ENCODE assay signal across 22 cellular contexts in genomic region chr14:94975366-94975765, GRCh38.
"Had no signal": no experiment of that assay in that cellular context is flagged by ENCODE, and none has a peak within 500 bp of the region (broad histone marks: within the 10 kb centered on the region; RNA-seq: fewer than 3 reads in every experiment).

No MANE protein-coding gene starts in this region.

- H3K4me3 ChIP-seq: gastroesophageal sphincter, heart right ventricle, mucosa of descending colon, prostate gland, skin epidermis had no signal

- H3K9me3 ChIP-seq: mucosa of descending colon, prostate gland had no signal

- DNase-seq: activated B cell treated with CpG ODN at 0.5 μM for 24 hours; activated CD4-positive, alpha-beta memory T cell treated with anti-CD3 and anti-CD28 coated beads, Interleukin-2, amount 10 ng/mL, durations not matched to agents 7 days and 5 days; activated CD4-positive, alpha-beta T cell treated with anti-CD3 and anti-CD28 coated beads for 48 hours; activated CD8-positive, alpha-beta memory T cell treated with anti-CD3 and anti-CD28 coated beads, Interleukin-2, amount 10 ng/mL, durations not matched to agents 7 days and 5 days; activated naive CD4-positive, alpha-beta T cell treated with anti-CD3 and anti-CD28 coated beads for 36 hours; caudate nucleus; heart right ventricle; kidney glomerular epithelial cell; mesenchymal stem cell; mucosa of descending colon; naive B cell; right cardiac atrium; stimulated activated CD4-positive, alpha-beta T cell treated with anti-CD3 and anti-CD28 coated beads, Interleukin-15, amount 100 ng/mL, for 24 hours; stimulated activated CD4-positive, alpha-beta T cell treated with anti-CD3 and anti-CD28 coated beads, Interleukin-4, amount 100 ng/mL, for 1 hour; stimulated activated naive CD8-positive, alpha-beta T cell treated with anti-CD3 and anti-CD28 coated beads, Interleukin-15, amount 100 ng/mL, for 72 hours; T-cell; T-helper 9 cell had no signal

- H3K9me3 Mint-ChIP-seq: activated CD4-positive, alpha-beta memory T cell treated with anti-CD3 and anti-CD28 coated beads, Interleukin-2, amount 10 ng/mL, durations not matched to agents 7 days and 5 days; neural crest cell; stimulated activated naive CD8-positive, alpha-beta T cell treated with anti-CD3 and anti-CD28 coated beads, Interleukin-15, amount 100 ng/mL, for 72 hours; T-cell had no signal

- H3K4me1 Mint-ChIP-seq: activated B cell treated with CpG ODN at 0.5 μM for 24 hours; activated CD4-positive, alpha-beta memory T cell treated with anti-CD3 and anti-CD28 coated beads, Interleukin-2, amount 10 ng/mL, durations not matched to agents 7 days and 5 days; activated CD8-positive, alpha-beta memory T cell treated with anti-CD3 and anti-CD28 coated beads, Interleukin-2, amount 10 ng/mL, durations not matched to agents 7 days and 5 days; naive B cell; stimulated activated naive CD8-positive, alpha-beta T cell treated with anti-CD3 and anti-CD28 coated beads, Interleukin-15, amount 100 ng/mL, for 72 hours; T-cell had no signal

- H3K4me1 ChIP-seq: prostate gland had no signal

- H3K27ac ChIP-seq: prostate gland, skin epidermis had no signal

- ATAC-seq: activated CD8-positive, alpha-beta memory T cell treated with anti-CD3 and anti-CD28 coated beads, Interleukin-2, amount 10 ng/mL, durations not matched to agents 7 days and 5 days; gastroesophageal sphincter; mucosa of descending colon; right cardiac atrium; stimulated activated naive CD8-positive, alpha-beta T cell treated with anti-CD3 and anti-CD28 coated beads, Interleukin-15, amount 100 ng/mL, for 72 hours; T-cell had no signal

- H3K36me3 ChIP-seq: gastroesophageal sphincter, heart right ventricle, prostate gland had no signal

- H3K4me3 Mint-ChIP-seq: activated B cell treated with CpG ODN at 0.5 μM for 24 hours; activated CD4-positive, alpha-beta memory T cell treated with anti-CD3 and anti-CD28 coated beads, Interleukin-2, amount 10 ng/mL, durations not matched to agents 7 days and 5 days; activated CD8-positive, alpha-beta memory T cell treated with anti-CD3 and anti-CD28 coated beads, Interleukin-2, amount 10 ng/mL, durations not matched to agents 7 days and 5 days; activated naive CD4-positive, alpha-beta T cell treated with anti-CD3 and anti-CD28 coated beads for 36 hours; brain; naive B cell; neural crest cell; stimulated activated naive CD8-positive, alpha-beta T cell treated with anti-CD3 and anti-CD28 coated beads, Interleukin-15, amount 100 ng/mL, for 72 hours; T-cell had no signal

- H3K27me3 ChIP-seq: gastroesophageal sphincter had no signal

- H3K36me3 Mint-ChIP-seq: activated CD8-positive, alpha-beta memory T cell treated with anti-CD3 and anti-CD28 coated beads, Interleukin-2, amount 10 ng/mL, durations not matched to agents 7 days and 5 days; brain; naive B cell; T-cell had no signal

- H3K27ac Mint-ChIP-seq: activated B cell treated with CpG ODN at 0.5 μM for 24 hours; activated CD4-positive, alpha-beta memory T cell treated with anti-CD3 and anti-CD28 coated beads, Interleukin-2, amount 10 ng/mL, durations not matched to agents 7 days and 5 days; activated CD8-positive, alpha-beta memory T cell treated with anti-CD3 and anti-CD28 coated beads, Interleukin-2, amount 10 ng/mL, durations not matched to agents 7 days and 5 days; activated naive CD4-positive, alpha-beta T cell treated with anti-CD3 and anti-CD28 coated beads for 36 hours; brain; naive B cell; stimulated activated naive CD8-positive, alpha-beta T cell treated with anti-CD3 and anti-CD28 coated beads, Interleukin-15, amount 100 ng/mL, for 72 hours; T-cell had no signal
